8 cellular contexts compared by ENCODE assay signal in the genomic region with DNA sequence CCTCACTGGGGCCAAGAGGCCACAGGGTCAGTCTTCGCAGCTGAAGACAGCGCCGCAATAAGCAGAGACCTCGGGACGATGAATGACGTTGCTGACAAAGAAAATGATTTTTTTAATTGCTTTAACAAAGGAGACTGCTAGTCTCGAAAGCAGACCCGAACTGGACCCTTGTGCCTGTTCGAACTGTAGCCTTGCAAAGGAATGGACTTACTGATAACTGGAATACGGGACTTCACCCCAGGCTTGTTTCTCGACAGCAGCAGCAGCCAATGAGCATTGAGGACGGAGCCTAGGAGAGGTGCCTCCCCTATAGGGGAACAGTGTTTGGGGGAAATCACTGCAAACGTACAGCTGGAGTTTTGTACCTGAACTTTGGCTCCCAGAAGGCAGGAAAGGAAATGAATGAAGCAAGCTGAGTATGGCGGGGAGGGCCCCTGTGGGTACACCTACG. TPM values are rescaled to one million over a fixed set of nuclear protein-coding genes. Genes with fewer than 3 reads are reported as not detected.
DNase-seq lines count a peak whose midpoint lies in the region; ATAC-seq and TF ChIP-seq lines count a peak whose summit lies in the region.

No MANE protein-coding gene starts in this region.

- peak overlapping the region; percentile 86 to 99 (median 96) for H3K4me2 ChIP-seq in BLaER1 treated with 17β-estradiol and CSF1 and Interleukin-3, amounts not matched to agents 10 nM and 100 nM
- H3K4me2 ChIP-seq in skeletal muscle satellite cell (ENCODE audit: low read length) = peak overlapping the region; percentile 99

- no peaks in the 10 kb centered on the region for H3K27me3 Mint-ChIP-seq in activated naive CD8-positive, alpha-beta T cell treated with anti-CD3 and anti-CD28 coated beads, Interleukin-2, amount 50 U/mL, for 24 hours

- no peaks in the 10 kb centered on the region for H3K9me3 Mint-ChIP-seq in activated naive CD8-positive, alpha-beta T cell treated with anti-CD3 and anti-CD28 coated beads, Interleukin-2, amount 50 U/mL, for 24 hours

- H3K36me3 Mint-ChIP-seq in activated naive CD8-positive, alpha-beta T cell treated with anti-CD3 and anti-CD28 coated beads, Interleukin-2, amount 50 U/mL, for 24 hours (ENCODE audit: low read depth) = peaks cover 4% of the 10 kb centered on the region

- H3K27ac Mint-ChIP-seq in activated naive CD8-positive, alpha-beta T cell treated with anti-CD3 and anti-CD28 coated beads, Interleukin-2, amount 50 U/mL, for 24 hours = peak overlapping the region; percentile 81

- peaks cover 22 to 27% (median 26%) of the 10 kb centered on the region in 11 experiments for H4K20me1 ChIP-seq in BLaER1 treated with 17β-estradiol and CSF1 and Interleukin-3, amounts not matched to agents 10 nM and 100 nM

- peaks cover 40% of the 10 kb centered on the region for H3K4me1 Mint-ChIP-seq in activated naive CD8-positive, alpha-beta T cell treated with anti-CD3 and anti-CD28 coated beads, Interleukin-2, amount 50 U/mL, for 24 hours

- peak overlapping the region; percentile 59 to 89 (median 78) for H3K4me3 ChIP-seq in BLaER1 treated with 17β-estradiol and CSF1 and Interleukin-3, amounts not matched to agents 10 nM and 100 nM
- H3K4me3 ChIP-seq in iPS-11a (ENCODE audit: low read depth, low read length) (peak overlapping the region; percentile 17), skeletal muscle satellite cell (ENCODE audit: low read length) (peak overlapping the region; percentile 77)

- peak overlapping the region; percentile 72 for H3K4me3 Mint-ChIP-seq in activated naive CD8-positive, alpha-beta T cell treated with anti-CD3 and anti-CD28 coated beads, Interleukin-2, amount 50 U/mL, for 24 hours

- H3K4me1 ChIP-seq in BLaER1 treated with 17β-estradiol and CSF1 and Interleukin-3, amounts not matched to agents 10 nM and 100 nM = peaks cover 51 to 56% (median 55%) of the 10 kb centered on the region in 10 experiments
- H3K4me1 ChIP-seq in skeletal muscle satellite cell (ENCODE audit: control insufficient read depth, insufficient read depth, low read length) = peaks cover 26% of the 10 kb centered on the region

- H3K27me3 ChIP-seq in BLaER1 treated with 17β-estradiol and CSF1 and Interleukin-3, amounts not matched to agents 10 nM and 100 nM = no peaks in the 10 kb centered on the region
- H3K27me3 ChIP-seq in skeletal muscle satellite cell (ENCODE audit: control insufficient read depth, insufficient read depth, low read length) = peaks cover 4% of the 10 kb centered on the region

- peaks cover 0 to 15% (median 7%) of the 10 kb centered on the region in 11 experiments; a peak in 6 of 22 replicates for H3K9me3 ChIP-seq in BLaER1 treated with 17β-estradiol and CSF1 and Interleukin-3, amounts not matched to agents 10 nM and 100 nM (replicated peaks in 1 of 11)
- H3K9me3 ChIP-seq in skeletal muscle satellite cell (replicated peaks; ENCODE audit: low read length) = no peaks in the 10 kb centered on the region

- CTCF ChIA-PET in HEK293T (lab: Yijun Ruan, JAX) = no interaction called here

- ATAC-seq in activated naive CD8-positive, alpha-beta T cell treated with anti-CD3 and anti-CD28 coated beads, Interleukin-2, amount 50 U/mL, for 24 hours = no peak
- ATAC-seq in HG02642 (IDR thresholded peaks at IDR 0.05; ENCODE audit: poor library complexity, unreplicated experiment) (no peak), GM21825 (IDR thresholded peaks at IDR 0.05; ENCODE audit: unreplicated experiment) (no peak)

- H3K27ac ChIP-seq in BLaER1 treated with 17β-estradiol and CSF1 and Interleukin-3, amounts not matched to agents 10 nM and 100 nM = peak overlapping the region; percentile 95 to 99 (median 97); a peak in 21 of 22 replicates

- DNase-seq in HEK293T (ENCODE audit: extremely low spot score) = no peak
- DNase-seq in activated naive CD8-positive, alpha-beta T cell treated with anti-CD3 and anti-CD28 coated beads, Interleukin-2, amount 50 U/mL, for 24 hours = peak; percentile 24
- no peak for DNase-seq in NCI-H526 (lab: John Stamatoyannopoulos, UW)

- peak overlapping the region; percentile 96 to 99 (median 98) for H3K9ac ChIP-seq in BLaER1 treated with 17β-estradiol and CSF1 and Interleukin-3, amounts not matched to agents 10 nM and 100 nM
- H3K9ac ChIP-seq in skeletal muscle satellite cell (ENCODE audit: low read depth, low read length) = peak overlapping the region; percentile 87

- H3K36me3 ChIP-seq in BLaER1 treated with 17β-estradiol and CSF1 and Interleukin-3, amounts not matched to agents 10 nM and 100 nM = peaks cover 0 to 12% (median 0%) of the 10 kb centered on the region in 11 experiments; a peak in 7 of 22 replicates
- no peaks in the 10 kb centered on the region for H3K36me3 ChIP-seq in skeletal muscle satellite cell (ENCODE audit: insufficient read depth, low read length)

- POLR2A ChIA-PET in HEK293T (lab: Yijun Ruan, JAX) = interaction anchor here (0.7 to 4.0 kb wide), 15 partner anchors 22 to 361 kb away, joined by 3 to 37 read pairs (median 5); a partner anchor contains a TSS

TF ChIP-seq in HEK293T, 16 proteins besides CTCF, POLR2A, EP300 and RAD21:
- TF ChIP-seq CTBP1 (IDR thresholded peaks at IDR 0.05; ENCODE audit: borderline replicate concordance) = no peak
- TF ChIP-seq, protein P1, sequence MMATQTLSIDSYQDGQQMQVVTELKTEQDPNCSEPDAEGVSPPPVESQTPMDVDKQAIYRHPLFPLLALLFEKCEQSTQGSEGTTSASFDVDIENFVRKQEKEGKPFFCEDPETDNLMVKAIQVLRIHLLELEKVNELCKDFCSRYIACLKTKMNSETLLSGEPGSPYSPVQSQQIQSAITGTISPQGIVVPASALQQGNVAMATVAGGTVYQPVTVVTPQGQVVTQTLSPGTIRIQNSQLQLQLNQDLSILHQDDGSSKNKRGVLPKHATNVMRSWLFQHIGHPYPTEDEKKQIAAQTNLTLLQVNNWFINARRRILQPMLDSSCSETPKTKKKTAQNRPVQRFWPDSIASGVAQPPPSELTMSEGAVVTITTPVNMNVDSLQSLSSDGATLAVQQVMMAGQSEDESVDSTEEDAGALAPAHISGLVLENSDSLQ (IDR thresholded peaks at IDR 0.05) = peak; percentile 22; the same call in 1 of the 2 replicates

RNA-seq across cellular contexts. Expression of a gene that starts 1.3 kb away (rescaled TPM):
- 3.7 and 6.8 TPM in 2 replicates for total RNA-seq in skeletal muscle satellite cell (2012; rRNA removed)

RNA-seq across cellular contexts. Expression of a gene that starts 55.3 kb away (rescaled TPM):
- 23.6 and 27.5 TPM in 2 replicates for total RNA-seq in skeletal muscle satellite cell (2012; rRNA removed)

Comparison
In these comparisons a context has a peak if more than half of its experiments do, and no peak if none do; other contexts are left out.
1. H3K4me3 ChIP-seq: peak in every context shown above with its lines; median percentile 78 in BLaER1 treated with 17β-estradiol and CSF1 and Interleukin-3, amounts not matched to agents 10 nM and 100 nM; 77 in skeletal muscle satellite cell; 17 in iPS-11a.